28 cellular contexts compared by ENCODE assay signal in genomic region chr9:13186091-13186490, GRCh38.
DNase-seq lines count a peak whose midpoint lies in the region; ATAC-seq, FAIRE-seq and TF ChIP-seq lines count a peak whose summit lies in the region.
"Had no signal": no experiment of that assay in that cellular context is flagged by ENCODE, and none has a peak within 500 bp of the region (broad histone marks: within the 10 kb centered on the region; RNA-seq: fewer than 3 reads in every experiment).

No MANE protein-coding gene starts in this region.

- POLR2A ChIA-PET in HepG2 (lab: Yijun Ruan, JAX), result no interaction called here

- H3K4me1 Mint-ChIP-seq in astrocyte (ENCODE audit: low read depth, unreplicated experiment), result peaks cover 15% of the 10 kb centered on the region
- H3K4me1 Mint-ChIP-seq: CD4-positive, CD25-positive, alpha-beta regulatory T cell had no signal

- no peak for TF ChIP-seq POLR2A in HepG2 (IDR thresholded peaks at IDR 0.05; ENCODE audit: insufficient read depth in 1 of 2, low read depth in 2 of 2, low read length in 2 of 2)

- H3K9me3 ChIP-seq in liver (ENCODE audit: control insufficient read depth in 4 of 4, low read length in 3 of 4), result no peaks in the 10 kb centered on the region
- no peaks in the 10 kb centered on the region for H3K9me3 ChIP-seq in HepG2 (ENCODE audit: low read length)
- no peaks in the 10 kb centered on the region for H3K9me3 ChIP-seq in astrocyte (ENCODE audit: insufficient read depth, low read depth, low read length)
- H3K9me3 ChIP-seq: BLaER1, HAP-1, SJSA1 had no signal

- H3K27ac Mint-ChIP-seq in astrocyte (ENCODE audit: unreplicated experiment), result no peak overlapping the region
- H3K27ac Mint-ChIP-seq: CD4-positive, CD25-positive, alpha-beta regulatory T cell had no signal

- H3K4me2 ChIP-seq in HepG2 (ENCODE audit: low read depth, low read length) (no peak overlapping the region), astrocyte (ENCODE audit: low read length) (no peak overlapping the region)
- H3K4me2 ChIP-seq: BLaER1, PC-9 had no signal

- TF ChIP-seq CTCF in liver (IDR thresholded peaks at IDR 0.05; ENCODE audit: low read depth, low read length, missing input control) (no peak), HepG2 (CRISPR knock-in tag; IDR thresholded peaks at IDR 0.05) (no peak), astrocyte (IDR thresholded peaks at IDR 0.05; ENCODE audit: insufficient read depth, low read depth, low read length) (no peak)

- CTCF ChIA-PET in HepG2 (lab: Yijun Ruan, JAX; ENCODE audit: low intra/inter-chr PET ratio, low total read pairs), result no interaction called here

- intact Hi-C loops in HepG2 (cut with micrococcal nuclease; ENCODE audit: unreplicated experiment), result no loop called here

- in situ Hi-C loops in HepG2 (cut with HindIII; ENCODE audit: extremely low pct_ligation_motif_present, low pct_unique_long_range_greater_than_20kb), result no loop called here

- H3K4me3 ChIP-seq in liver (ENCODE audit: low read depth in 1 of 3, low read length in 3 of 3), result no peak overlapping the region
- H3K4me3 ChIP-seq in HepG2 (replicated peaks in 1 of 3; ENCODE audit: insufficient read depth in 1 of 3, low read depth in 2 of 3, low read length in 3 of 3), result no peak overlapping the region
- H3K4me3 ChIP-seq in astrocyte (ENCODE audit: insufficient read depth, low read depth, low read length), result no peak overlapping the region
- H3K4me3 ChIP-seq: BLaER1, HAP-1, PC-9, SJSA1 had no signal

- H3K36me3 ChIP-seq in liver (ENCODE audit: control insufficient read depth in 4 of 4, insufficient read depth in 3 of 4, low read depth in 1 of 4, low read length in 3 of 4), result no peaks in the 10 kb centered on the region
- H3K36me3 ChIP-seq in HepG2 (replicated peaks in 1 of 2; ENCODE audit: control insufficient read depth in 1 of 2, insufficient read depth in 2 of 2, low read length in 2 of 2), result peaks cover 0 to 4% of the 10 kb centered on the region in 2 experiments; a peak in 1 of 5 replicates
- H3K36me3 ChIP-seq in astrocyte (ENCODE audit: insufficient read depth, low read length), result peaks cover 11% of the 10 kb centered on the region
- H3K36me3 ChIP-seq: BLaER1, HAP-1 had no signal

- H3K27me3 ChIP-seq in liver (ENCODE audit: control insufficient read depth in 4 of 4, insufficient read depth in 4 of 4, low read length in 3 of 4) (no peaks in the 10 kb centered on the region), HepG2 (ENCODE audit: control insufficient read depth in 1 of 2, insufficient read depth in 2 of 2, low read length in 2 of 2) (no peaks in the 10 kb centered on the region), astrocyte (ENCODE audit: insufficient read depth, low read length) (no peaks in the 10 kb centered on the region)
- H3K27me3 ChIP-seq: BLaER1, SJSA1 had no signal

- H3K9me3 Mint-ChIP-seq in astrocyte (ENCODE audit: unreplicated experiment), result no peaks in the 10 kb centered on the region

- 57% methylated on average over 1 of the region's 1 CpG for WGBS in liver
- WGBS in HepG2 (ENCODE audit: low lambda C conversion rate), result 94% methylated on average over 1 of the region's 1 CpG

- H4K20me1 ChIP-seq in HepG2 (ENCODE audit: insufficient read depth, low read length) (no peaks in the 10 kb centered on the region), astrocyte (ENCODE audit: insufficient read depth, low read length) (no peaks in the 10 kb centered on the region)
- H4K20me1 ChIP-seq: BLaER1 had no signal

- TF ChIP-seq EP300 in HepG2 (IDR thresholded peaks at IDR 0.05; ENCODE audit: low read depth in 2 of 2, low read length in 2 of 2) (no peak), HepG2 (CRISPR knock-in tag; IDR thresholded peaks at IDR 0.05; ENCODE audit: borderline replicate concordance) (no peak)

- no TSS peak for BruUV-seq in HepG2 (replicated peaks; lab: Mats Ljungman, UMichigan)

- peaks cover 4% of the 10 kb centered on the region for H3K36me3 Mint-ChIP-seq in astrocyte (ENCODE audit: low read depth, unreplicated experiment)
- H3K36me3 Mint-ChIP-seq: CD4-positive, CD25-positive, alpha-beta regulatory T cell had no signal

- no peak overlapping the region for H2AFZ ChIP-seq in HepG2 (ENCODE audit: low read length)
- H2AFZ ChIP-seq in astrocyte (ENCODE audit: low read depth, low read length), result no peak overlapping the region
- H2AFZ ChIP-seq: PC-9 had no signal

- TF ChIP-seq RAD21 in liver (IDR thresholded peaks at IDR 0.05), result no peak
- no peak for TF ChIP-seq RAD21 in HepG2 (CRISPR knock-in tag; IDR thresholded peaks at IDR 0.05)

- H3K9ac ChIP-seq in liver (ENCODE audit: low read depth in 1 of 2, low read length in 2 of 2) (peak overlapping the region in 1 of 2 donors; percentile 95), HepG2 (ENCODE audit: insufficient read depth, low read depth, low read length) (no peak overlapping the region), astrocyte (ENCODE audit: low read length) (no peak overlapping the region)
- H3K9ac ChIP-seq: BLaER1 had no signal

- no peak for ATAC-seq in HepG2
- ATAC-seq: Right ventricle myocardium inferior had no signal

- peak overlapping the region; percentile 34 to 66 for H3K27ac ChIP-seq in liver (ENCODE audit: low read depth in 1 of 2, low read length in 2 of 2)
- H3K27ac ChIP-seq in HepG2 (ENCODE audit: extremely low read length, insufficient read depth, low read length), result no peak overlapping the region
- H3K27ac ChIP-seq in astrocyte (ENCODE audit: low read depth, low read length), result no peak overlapping the region
- H3K27ac ChIP-seq: BLaER1, HL-60, PC-9, SJSA1 had no signal

- H3K27me3 Mint-ChIP-seq in astrocyte (ENCODE audit: low read depth, unreplicated experiment), result no peaks in the 10 kb centered on the region
- H3K27me3 Mint-ChIP-seq: CD4-positive, CD25-positive, alpha-beta regulatory T cell had no signal

- H3K4me1 ChIP-seq in liver (ENCODE audit: control insufficient read depth in 4 of 4, insufficient read depth in 4 of 4, low read length in 3 of 4), result peaks cover 2 to 42% (median 12%) of the 10 kb centered on the region in 4 donors
- H3K4me1 ChIP-seq in HepG2 (ENCODE audit: insufficient read depth, low read length), result peaks cover 7% of the 10 kb centered on the region
- H3K4me1 ChIP-seq in astrocyte (ENCODE audit: insufficient read depth, low read length), result no peaks in the 10 kb centered on the region
- H3K4me1 ChIP-seq: BLaER1, SJSA1 had no signal

- no peak for DNase-seq in HepG2 (ENCODE audit: low spot score)
- peak; percentile 34 for DNase-seq in astrocyte (ENCODE audit: low read depth)
- DNase-seq in iris pigment epithelial cell (ENCODE audit: low read depth), result peak; percentile 51
- DNase-seq in NOMO-1 (lab: John Stamatoyannopoulos, UW; ENCODE audit: unreplicated experiment in 2 of 2), result no peak
- DNase-seq in effector CD8-positive, alpha-beta T cell (lab: John Stamatoyannopoulos, UW), result no peak
- no peak for DNase-seq in activated T-cell treated with anti-CD3 and anti-CD28 coated beads, Interleukin-2, amount 50 U/mL, for 48 hours
- DNase-seq in NCI-H1105 treated with DMSO at 0.1 percent for 48 hours (lab: John Stamatoyannopoulos, UW), result no peak
- DNase-seq: CD4-positive, CD25-positive, alpha-beta regulatory T cell; DMS153; DND-41; GOT3; Karpas-422; MV-4-11; NCI-H1105; NCI-H146; NCI-H1930; NCI-H2107; NCI-H226; NCI-H510A; NCI-H69; PC-9 had no signal

- FAIRE-seq in HepG2 (lab: Jason Lieb, UNC), result no peak
- FAIRE-seq in astrocyte (lab: Jason Lieb, UNC), result no peak
- FAIRE-seq: GM12892 had no signal

- H3K4me3 Mint-ChIP-seq in astrocyte (ENCODE audit: unreplicated experiment), result no peak overlapping the region
- H3K4me3 Mint-ChIP-seq: CD4-positive, CD25-positive, alpha-beta regulatory T cell had no signal

- no peaks in the 10 kb centered on the region for H3K79me2 ChIP-seq in HepG2 (ENCODE audit: insufficient read depth, low read length)
- no peaks in the 10 kb centered on the region for H3K79me2 ChIP-seq in astrocyte (ENCODE audit: insufficient read depth, low read length)

TF ChIP-seq in liver, 16 proteins besides CTCF, POLR2A, EP300 and RAD21 (continues in another document):
- no peak for TF ChIP-seq YY1 (IDR thresholded peaks at IDR 0.05)
- TF ChIP-seq JUND (IDR thresholded peaks at IDR 0.05), result no peak
- no peak for TF ChIP-seq NR2F2 (IDR thresholded peaks at IDR 0.05)
- TF ChIP-seq FOXA2 (IDR thresholded peaks at IDR 0.05), result no peak
- no peak for TF ChIP-seq HNF4A (conservative IDR thresholded peaks at IDR 0.05)
- TF ChIP-seq GABPA (IDR thresholded peaks at IDR 0.05 in 1 of 2, conservative IDR thresholded peaks at IDR 0.05 in 1 of 2), result no peak
- TF ChIP-seq FOXA1 (IDR thresholded peaks at IDR 0.05), result no peak
- TF ChIP-seq ATF3 (IDR thresholded peaks at IDR 0.05), result no peak
- no peak for TF ChIP-seq EGR1 (IDR thresholded peaks at IDR 0.05; ENCODE audit: low read depth in 2 of 2)
- no peak for TF ChIP-seq RXRA (IDR thresholded peaks at IDR 0.05)
- TF ChIP-seq TAF1 (conservative IDR thresholded peaks at IDR 0.05), result no peak
- TF ChIP-seq HNF4G (IDR thresholded peaks at IDR 0.05), result no peak

TF ChIP-seq in HepG2, 621 proteins besides CTCF, POLR2A, EP300 and RAD21 (continues in another document):
- no peak for TF ChIP-seq PCBP2 (optimal IDR thresholded peaks at IDR 0.05; ENCODE audit: low read depth, low read length, poor library complexity, severe bottlenecking)

Comparison
In these comparisons a context has a peak if more than half of its experiments do, and no peak if none do; other contexts are left out.
1. H3K27ac ChIP-seq: peak in liver (2 of 2); none in HepG2 (single experiment) and astrocyte (single experiment).
2. DNase-seq: peak in astrocyte (single experiment) and iris pigment epithelial cell (single experiment); none in HepG2 (single experiment), NOMO-1 (0 of 2), effector CD8-positive, alpha-beta T cell (single experiment), activated T-cell treated with anti-CD3 and anti-CD28 coated beads, Interleukin-2, amount 50 U/mL, for 48 hours (0 of 2) and NCI-H1105 treated with DMSO at 0.1 percent for 48 hours (single experiment).